Comparison of ENCODE assay signal across 12 cellular contexts in genomic region chr11:75565916-75566762, GRCh38. TPM values are rescaled to one million over a fixed set of nuclear protein-coding genes. Genes with fewer than 3 reads are reported as not detected.
DNase-seq lines count a peak whose midpoint lies in the region; ATAC-seq, FAIRE-seq and TF ChIP-seq lines count a peak whose summit lies in the region.
"Had no signal": no experiment of that assay in that cellular context is flagged by ENCODE, and none has a peak within 500 bp of the region (broad histone marks: within the 10 kb centered on the region; RNA-seq: fewer than 3 reads in every experiment).

No MANE protein-coding gene starts in this region.

- H3K36me3 ChIP-seq in GM12878 (ENCODE audit: control insufficient read depth in 2 of 2, insufficient read depth in 2 of 2, low read length in 1 of 2) (peaks cover 4 to 12% of the 10 kb centered on the region in 2 experiments; a peak in 3 of 4 replicates), kidney (ENCODE audit: control insufficient read depth in 1 of 2, insufficient read depth in 2 of 2, low read length in 2 of 2) (peaks cover 33 to 41% of the 10 kb centered on the region in 2 donors), thoracic aorta (peaks cover 44% of the 10 kb centered on the region)

- H4K20me1 ChIP-seq in GM12878 (ENCODE audit: control insufficient read depth, insufficient read depth): no peaks in the 10 kb centered on the region

- H3K4me3 Mint-ChIP-seq in activated CD8-positive, alpha-beta memory T cell treated with anti-CD3 and anti-CD28 coated beads, Interleukin-2, amount 10 ng/mL, durations not matched to agents 7 days and 5 days: no peak overlapping the region

- H3K79me2 ChIP-seq in GM12878 (ENCODE audit: control insufficient read depth, insufficient read depth, low read length): peaks cover 19% of the 10 kb centered on the region

- H3K4me1 Mint-ChIP-seq in activated CD8-positive, alpha-beta memory T cell treated with anti-CD3 and anti-CD28 coated beads, Interleukin-2, amount 10 ng/mL, durations not matched to agents 7 days and 5 days: peaks cover 34% of the 10 kb centered on the region

- H3K9me3 Mint-ChIP-seq in activated CD8-positive, alpha-beta memory T cell treated with anti-CD3 and anti-CD28 coated beads, Interleukin-2, amount 10 ng/mL, durations not matched to agents 7 days and 5 days (ENCODE audit: low read depth): no peaks in the 10 kb centered on the region

- WGBS in GM12878 (ENCODE audit: insufficient coverage, insufficient replicate concordance, low lambda C conversion rate, missing lambda C conversion rate): 91% methylated on average over 43 of the region's 43 CpGs

- no peak overlapping the region for H2AFZ ChIP-seq in GM12878 (ENCODE audit: control insufficient read depth, low read depth, low read length)

- TF ChIP-seq RAD21 in GM12878 (IDR thresholded peaks at IDR 0.05; ENCODE audit: insufficient read depth, low read depth, low read length): no peak

- no peaks in the 10 kb centered on the region for H3K27me3 Mint-ChIP-seq in activated CD8-positive, alpha-beta memory T cell treated with anti-CD3 and anti-CD28 coated beads, Interleukin-2, amount 10 ng/mL, durations not matched to agents 7 days and 5 days

- no peak for TF ChIP-seq EP300 in GM12878 (IDR thresholded peaks at IDR 0.05; ENCODE audit: borderline replicate concordance in 1 of 2, control insufficient read depth in 1 of 2, low read depth in 2 of 2, low read length in 2 of 2)

- intact Hi-C loops in GM12878 (cut with micrococcal nuclease; ENCODE audit: unreplicated experiment) (no loop called here), kidney (cut with DNase I) (no loop called here)

- peak; percentile 10 for ATAC-seq in activated CD8-positive, alpha-beta memory T cell treated with anti-CD3 and anti-CD28 coated beads, Interleukin-2, amount 10 ng/mL, durations not matched to agents 7 days and 5 days
- ATAC-seq in GM12878 (no peak), thoracic aorta (ENCODE audit: insufficient number of reproducible peaks, low FRiP score, low read depth) (no peak), foreskin keratinocyte (no peak)

- in situ Hi-C loops in GM12878 (cut with MboI): no loop called here

- TF ChIP-seq POLR2A in GM12878 (IDR thresholded peaks at IDR 0.05; ENCODE audit: low read depth, low read length): peak; percentile 48

- peak; percentile 66 for DNase-seq in activated CD8-positive, alpha-beta memory T cell treated with anti-CD3 and anti-CD28 coated beads, Interleukin-2, amount 10 ng/mL, durations not matched to agents 7 days and 5 days
- DNase-seq in activated CD8-positive, alpha-beta memory T cell treated with anti-CD3 and anti-CD28 coated beads, Interleukin-2, amount 50 U/mL, for 48 hours: no peak
- DNase-seq in GM12878 (ENCODE audit: low read depth, low spot score) (no peak), kidney (no peak), thoracic aorta (ENCODE audit: low spot score) (no peak), NCI-H748 (lab: John Stamatoyannopoulos, UW; ENCODE audit: unreplicated experiment) (no peak), HK-2 (ENCODE audit: unreplicated experiment) (no peak), foreskin keratinocyte (no peak)
- DNase-seq: activated CD8-positive, alpha-beta memory T cell treated with anti-CD3 and anti-CD28 coated beads for 24 hours; AML-193; NCI-H1436 treated with DMSO at 0.1 percent for 48 hours; stimulated activated naive CD4-positive, alpha-beta T cell treated with Interleukin-2 at 50 U/mL for 16 hours had no signal

- POLR2A ChIA-PET in GM12878 (lab: Charles Lee): interaction anchor here (1.0 kb wide), 1 partner anchor 30 kb away, joined by 3 read pairs; no protein-coding TSS in a partner anchor

- H3K27me3 ChIP-seq in GM12878 (replicated peaks in 1 of 2; ENCODE audit: control insufficient read depth in 2 of 2, insufficient read depth in 2 of 2, low read length in 1 of 2) (no peaks in the 10 kb centered on the region), thoracic aorta (replicated peaks; ENCODE audit: insufficient read depth) (no peaks in the 10 kb centered on the region), foreskin keratinocyte (no peaks in the 10 kb centered on the region)

- H3K9ac ChIP-seq in GM12878 (ENCODE audit: control insufficient read depth, insufficient read depth, low read length) (no peak overlapping the region), kidney (ENCODE audit: low read length in 2 of 2) (no peak overlapping the region)

- RAD21 ChIA-PET in GM12878 (lab: Charles Lee; ENCODE audit: unreplicated experiment): no interaction called here

- peaks cover 5% of the 10 kb centered on the region for H3K4me1 ChIP-seq in GM12878 (ENCODE audit: control insufficient read depth, insufficient read depth, low read length)
- H3K4me1 ChIP-seq in kidney (ENCODE audit: control insufficient read depth in 1 of 2, insufficient read depth in 1 of 2, low read depth in 1 of 2, low read length in 2 of 2): peaks cover 36 to 47% of the 10 kb centered on the region in 2 donors
- peaks cover 34 to 65% of the 10 kb centered on the region in 2 donors for H3K4me1 ChIP-seq in thoracic aorta (ENCODE audit: control insufficient read depth in 1 of 2, low read depth in 2 of 2)
- H3K4me1 ChIP-seq in foreskin keratinocyte: peaks cover 10% of the 10 kb centered on the region

- H3K4me3 ChIP-seq in GM12878 (no peak overlapping the region), kidney (ENCODE audit: low read length in 2 of 2) (peak overlapping the region; percentile 51 to 99), thoracic aorta (peak overlapping the region; percentile 89)

- peak overlapping the region; percentile 9 for H3K27ac Mint-ChIP-seq in activated CD8-positive, alpha-beta memory T cell treated with anti-CD3 and anti-CD28 coated beads, Interleukin-2, amount 10 ng/mL, durations not matched to agents 7 days and 5 days

- CTCF ChIA-PET in activated CD8-positive, alpha-beta memory T cell treated with anti-CD3 and anti-CD28 coated beads, Interleukin-2, amount 10 ng/mL, durations not matched to agents 7 days and 5 days (lab: Charles Lee): interaction anchor here (0.8 to 4.1 kb wide), 8 partner anchors 10 to 158 kb away, joined by 3 to 40 read pairs (median 4); no protein-coding TSS in a partner anchor
- CTCF ChIA-PET in GM12878 (lab: Yijun Ruan, JAX): no interaction called here

- no peaks in the 10 kb centered on the region for H3K36me3 Mint-ChIP-seq in activated CD8-positive, alpha-beta memory T cell treated with anti-CD3 and anti-CD28 coated beads, Interleukin-2, amount 10 ng/mL, durations not matched to agents 7 days and 5 days

- BruUV-seq in GM12878 (replicated peaks; lab: Mats Ljungman, UMichigan): no TSS peak

- SMC1A ChIA-PET in GM12878 (lab: Charles Lee; ENCODE audit: uncharacterized antibody, unreplicated experiment): interaction anchor here (0.5 to 1.0 kb wide), 3 partner anchors 9 to 237 kb away, joined by 3 to 4 read pairs (median 3); no protein-coding TSS in a partner anchor

- FAIRE-seq in GM12878 (lab: Jason Lieb, UNC): no peak
- no peak for FAIRE-seq in kidney (lab: Jason Lieb, UNC)

- H3K27ac ChIP-seq in GM12878 (ENCODE audit: control insufficient read depth, insufficient read depth) (no peak overlapping the region), kidney (ENCODE audit: low read depth in 2 of 2, low read length in 2 of 2) (peak overlapping the region in 1 of 2 donors; percentile 49), thoracic aorta (peak overlapping the region; percentile 47 to 100), foreskin keratinocyte (no peak overlapping the region)

- no peaks in the 10 kb centered on the region for H3K9me3 ChIP-seq in GM12878 (replicated peaks; ENCODE audit: control insufficient read depth, insufficient read depth, low read length)
- no peaks in the 10 kb centered on the region for H3K9me3 ChIP-seq in kidney (ENCODE audit: control insufficient read depth in 1 of 2, low read length in 2 of 2)
- no peaks in the 10 kb centered on the region for H3K9me3 ChIP-seq in thoracic aorta

- TF ChIP-seq CTCF in GM12878 (IDR thresholded peaks at IDR 0.05 in 2 of 3, conservative IDR thresholded peaks at IDR 0.05 in 1 of 3; ENCODE audit: control insufficient read depth in 2 of 3, extremely low read depth in 1 of 3, insufficient read depth in 1 of 3, low read depth in 3 of 3, low read length in 3 of 3) (no peak), kidney (IDR thresholded peaks at IDR 0.05; ENCODE audit: borderline replicate concordance, extremely low read depth, insufficient read depth) (no peak), thoracic aorta (IDR thresholded peaks at IDR 0.05) (no peak), foreskin keratinocyte (conservative IDR thresholded peaks at IDR 0.05) (no peak)

- no peak overlapping the region for H3K4me2 ChIP-seq in GM12878 (ENCODE audit: control insufficient read depth, insufficient read depth)

RNA-seq across cellular contexts. Expression of gene SERPINH1, which starts 4.1 kb away (rescaled TPM):
- total RNA-seq in activated CD8-positive, alpha-beta memory T cell treated with anti-CD3 and anti-CD28 coated beads, Interleukin-2, amount 10 ng/mL, durations not matched to agents 7 days and 5 days: 10 to 100 TPM in 1 of 2 experiments, 1 to 10 TPM in 1; 8.1 to 10.6 TPM
- total RNA-seq in GM12878 (2013; cell fraction: nucleolus; rRNA removed): 69.8 and 79.0 TPM in 2 replicates
- total RNA-seq in GM12878 (2014; rRNA removed) (11.5 and 13.6 TPM in 2 replicates), GM12878 (2014; rRNA removed; fragmentation: Illumina TruSeq; extraction: Trizol) (8.0 and 9.5 TPM in 2 replicates), GM12878 (2021) (17.9 and 18.8 TPM in 2 replicates), kidney (104 TPM), thoracic aorta (100 to 1,000 TPM; 367 to 480 TPM), foreskin keratinocyte (194 and 216 TPM in 2 replicates)
- 4.7 TPM for polyA plus RNA-seq in GM12878 (2011; ENCODE audit: low read depth)
- polyA plus RNA-seq in GM12878 (2011; rRNA removed) (8.1 and 19.8 TPM in 2 replicates), GM12878 (2014; fragmentation: Illumina TruSeq; extraction: Trizol) (9.3 and 11.7 TPM in 2 replicates), GM12878 (2014; fragmentation: Nextera tagmentation; extraction: Ambion mirVana) (1 to 10 TPM in 1 of 2 experiments, under 1 TPM in 1; 0.34 to 1.4 TPM), GM12878 (2014; rRNA removed) (15.2 and 17.2 TPM in 2 replicates), GM12878 (2016; fragmentation: Nextera tagmentation; extraction: Ambion mirVana) (10 to 100 TPM; 13.8 to 18.8 TPM), kidney (ENCODE audit: insufficient read depth, low read depth, low replicate concordance) (81.1 TPM), foreskin keratinocyte (211 and 241 TPM in 2 replicates)
- 19.2 and 26.8 TPM in 2 replicates for polyA plus RNA-seq in GM12878 (2011; cell fraction: cytosol; rRNA removed)
- polyA plus RNA-seq in GM12878 (2011; cell fraction: nucleus; rRNA removed): 35.5 and 37.6 TPM in 2 replicates
- polyA plus RNA-seq in GM12878 (2012): 14.7 and 24.2 TPM in 2 replicates
- 14.8 and 16.9 TPM in 2 replicates for polyA minus RNA-seq in GM12878 (2011; rRNA and poly(A)+ RNA removed)
- polyA minus RNA-seq in GM12878 (2011; cell fraction: cytosol; rRNA and poly(A)+ RNA removed): 11.5 and 13.1 TPM in 2 replicates
- 11.2 and 18.3 TPM in 2 replicates for polyA minus RNA-seq in GM12878 (2011; cell fraction: nucleus; rRNA and poly(A)+ RNA removed)

RNA-seq across cellular contexts. Expression of gene GDPD5, which starts 40.4 kb away (rescaled TPM):
- total RNA-seq in activated CD8-positive, alpha-beta memory T cell treated with anti-CD3 and anti-CD28 coated beads, Interleukin-2, amount 10 ng/mL, durations not matched to agents 7 days and 5 days: 10 to 100 TPM; 11.3 to 33.9 TPM
- total RNA-seq in GM12878 (2013; cell fraction: nucleolus; rRNA removed): 50.1 and 57.7 TPM in 2 replicates
- total RNA-seq in GM12878 (2014; rRNA removed) (12.3 and 13.7 TPM in 2 replicates), GM12878 (2014; rRNA removed; fragmentation: Illumina TruSeq; extraction: Trizol) (6.2 and 6.3 TPM in 2 replicates), GM12878 (2021) (22.9 and 30.0 TPM in 2 replicates), kidney (11.4 TPM), thoracic aorta (10 to 100 TPM; 30.8 to 34.9 TPM), foreskin keratinocyte (6.4 and 11.1 TPM in 2 replicates)
- polyA plus RNA-seq in GM12878 (2011; ENCODE audit: low read depth): 3.3 TPM
- polyA plus RNA-seq in GM12878 (2011; rRNA removed) (3.5 and 8.0 TPM in 2 replicates), GM12878 (2014; fragmentation: Illumina TruSeq; extraction: Trizol) (2.5 and 7.3 TPM in 2 replicates), GM12878 (2014; fragmentation: Nextera tagmentation; extraction: Ambion mirVana) (under 1 TPM; 0.10 to 0.80 TPM), GM12878 (2014; rRNA removed) (20.2 and 21.9 TPM in 2 replicates), GM12878 (2016; fragmentation: Nextera tagmentation; extraction: Ambion mirVana) (1 to 10 TPM; 1.9 to 4.2 TPM), kidney (ENCODE audit: insufficient read depth, low read depth, low replicate concordance) (3.9 TPM), foreskin keratinocyte (5.1 and 8.5 TPM in 2 replicates)
- polyA plus RNA-seq in GM12878 (2011; cell fraction: cytosol; rRNA removed): 6.5 and 7.7 TPM in 2 replicates
- 76.3 and 76.9 TPM in 2 replicates for polyA plus RNA-seq in GM12878 (2011; cell fraction: nucleus; rRNA removed)
- polyA plus RNA-seq in GM12878 (2012): 8.5 and 11.5 TPM in 2 replicates
- 6.4 and 13.3 TPM in 2 replicates for polyA minus RNA-seq in GM12878 (2011; rRNA and poly(A)+ RNA removed)
- 5.7 and 9.9 TPM in 2 replicates for polyA minus RNA-seq in GM12878 (2011; cell fraction: cytosol; rRNA and poly(A)+ RNA removed)
- polyA minus RNA-seq in GM12878 (2011; cell fraction: nucleus; rRNA and poly(A)+ RNA removed): 12.2 and 21.5 TPM in 2 replicates

Comparison
In these comparisons a context has a peak if more than half of its experiments do, and no peak if none do; other contexts are left out.
1. H3K27ac ChIP-seq: peak in thoracic aorta (2 of 2); none in GM12878 (single experiment) and foreskin keratinocyte (single experiment).